In genomic region chr12:94674835-94675234, GRCh38 we compare ENCODE assay signal across 16 cellular contexts. TPM values are rescaled to one million over a fixed set of nuclear protein-coding genes. Genes with fewer than 3 reads are reported as not detected.
DNase-seq lines count a peak whose midpoint lies in the region; ATAC-seq, FAIRE-seq and TF ChIP-seq lines count a peak whose summit lies in the region.
"Had no signal": no experiment of that assay in that cellular context is flagged by ENCODE, and none has a peak within 500 bp of the region (broad histone marks: within the 10 kb centered on the region; RNA-seq: fewer than 3 reads in every experiment).

No MANE protein-coding gene starts in this region.

- H3K4me1 ChIP-seq in right lobe of liver, result no peaks in the 10 kb centered on the region
- no peaks in the 10 kb centered on the region for H3K4me1 ChIP-seq in HepG2 (ENCODE audit: insufficient read depth, low read length)

- 46% methylated on average over 6 of the region's 6 CpGs for WGBS in right lobe of liver (ENCODE audit: insufficient coverage, low coverage, low lambda C conversion rate, missing lambda C conversion rate)
- 55% methylated on average over 6 of the region's 6 CpGs for WGBS in HepG2 (ENCODE audit: low lambda C conversion rate)

- H3K36me3 Mint-ChIP-seq in naive thymus-derived CD8-positive, alpha-beta T cell, result no peaks in the 10 kb centered on the region
- H3K36me3 Mint-ChIP-seq in activated CD8-positive, alpha-beta memory T cell treated with anti-CD3 and anti-CD28 coated beads, Interleukin-2, amount 10 ng/mL, durations not matched to agents 7 days and 5 days, result no peaks in the 10 kb centered on the region

- no peaks in the 10 kb centered on the region for H3K36me3 ChIP-seq in right lobe of liver
- no peaks in the 10 kb centered on the region for H3K36me3 ChIP-seq in HepG2 (replicated peaks in 1 of 2; ENCODE audit: control insufficient read depth in 1 of 2, insufficient read depth in 2 of 2, low read length in 2 of 2)
- H3K36me3 ChIP-seq: MG63, thoracic aorta had no signal

- intact Hi-C loops in right lobe of liver (cut with DNase I) (no loop called here), HepG2 (cut with micrococcal nuclease; ENCODE audit: unreplicated experiment) (no loop called here), Right ventricle myocardium superior (cut with DNase I) (no loop called here)

- H4K20me1 ChIP-seq in HepG2 (ENCODE audit: insufficient read depth, low read length), result no peaks in the 10 kb centered on the region

- H2AFZ ChIP-seq in HepG2 (ENCODE audit: low read length), result no peak overlapping the region

- TF ChIP-seq CTCF in right lobe of liver (IDR thresholded peaks at IDR 0.05), result no peak
- no peak for TF ChIP-seq CTCF in HepG2 (CRISPR knock-in tag; IDR thresholded peaks at IDR 0.05)

- H3K4me3 Mint-ChIP-seq in naive thymus-derived CD8-positive, alpha-beta T cell, result peak overlapping the region in 5 of 10 donors; percentile 0 to 63 (median 25)
- no peak overlapping the region for H3K4me3 Mint-ChIP-seq in activated CD8-positive, alpha-beta memory T cell treated with anti-CD3 and anti-CD28 coated beads, Interleukin-2, amount 10 ng/mL, durations not matched to agents 7 days and 5 days
- H3K4me3 Mint-ChIP-seq: neural crest cell had no signal

- H3K4me1 Mint-ChIP-seq in naive thymus-derived CD8-positive, alpha-beta T cell, result peaks cover 15 to 41% (median 25%) of the 10 kb centered on the region in 4 donors
- peaks cover 18% of the 10 kb centered on the region for H3K4me1 Mint-ChIP-seq in activated CD8-positive, alpha-beta memory T cell treated with anti-CD3 and anti-CD28 coated beads, Interleukin-2, amount 10 ng/mL, durations not matched to agents 7 days and 5 days

- POLR2A ChIA-PET in HepG2 (lab: Yijun Ruan, JAX), result no interaction called here
- POLR2A ChIA-PET in naive thymus-derived CD8-positive, alpha-beta T cell (lab: Charles Lee), result no interaction called here

- no peak overlapping the region for H3K9ac ChIP-seq in HepG2 (ENCODE audit: insufficient read depth, low read depth, low read length)

- no peaks in the 10 kb centered on the region for H3K79me2 ChIP-seq in HepG2 (ENCODE audit: insufficient read depth, low read length)

- H3K27ac ChIP-seq in right lobe of liver (no peak overlapping the region), HepG2 (ENCODE audit: extremely low read length, insufficient read depth, low read length) (no peak overlapping the region)

- H3K27me3 ChIP-seq in right lobe of liver (no peaks in the 10 kb centered on the region), HepG2 (ENCODE audit: control insufficient read depth in 1 of 2, insufficient read depth in 2 of 2, low read length in 2 of 2) (peaks cover 0 to 2% of the 10 kb centered on the region in 2 experiments; a peak in 2 of 5 replicates)

- no peak for FAIRE-seq in HepG2 (lab: Jason Lieb, UNC)
- FAIRE-seq: D721Med had no signal

- peak in 2 of 3 donors; percentile 31 to 54 for DNase-seq in right lobe of liver
- DNase-seq in HepG2 (ENCODE audit: low spot score), result no peak
- DNase-seq in Right ventricle myocardium superior, result peak; percentile 64
- DNase-seq in naive thymus-derived CD8-positive, alpha-beta T cell, result no peak
- DNase-seq in stimulated activated CD4-positive, alpha-beta T cell treated with anti-CD3 and anti-CD28 coated beads, Interleukin-1b, Interleukin-23, amount 100 ng/mL, for 48 hours, result no peak
- no peak for DNase-seq in activated naive CD4-positive, alpha-beta T cell (lab: John Stamatoyannopoulos, UW)
- no peak for DNase-seq in activated CD8-positive, alpha-beta memory T cell treated with anti-CD3 and anti-CD28 coated beads, Interleukin-2, amount 10 ng/mL, durations not matched to agents 7 days and 5 days
- DNase-seq: activated CD4-positive, alpha-beta T cell treated with anti-CD3 and anti-CD28 coated beads, Interleukin-2, amount 50 U/mL, for 1 hour; MG63; stimulated activated CD4-positive, alpha-beta T cell treated with anti-CD3 and anti-CD28 coated beads, Interleukin-12 subunit alpha, Interleukin-12 subunit beta, amount 100 ng/mL, for 4 hours had no signal

- no peaks in the 10 kb centered on the region for H3K9me3 Mint-ChIP-seq in naive thymus-derived CD8-positive, alpha-beta T cell
- no peaks in the 10 kb centered on the region for H3K9me3 Mint-ChIP-seq in activated CD8-positive, alpha-beta memory T cell treated with anti-CD3 and anti-CD28 coated beads, Interleukin-2, amount 10 ng/mL, durations not matched to agents 7 days and 5 days (ENCODE audit: low read depth)
- H3K9me3 Mint-ChIP-seq: activated T-helper 17 cell treated with anti-CD3 and anti-CD28 coated beads, Interleukin-2, amount 50 U/mL, for 72 hours; neural crest cell had no signal

- peak overlapping the region in 9 of 10 donors; percentile 8 to 89 (median 51) for H3K27ac Mint-ChIP-seq in naive thymus-derived CD8-positive, alpha-beta T cell
- H3K27ac Mint-ChIP-seq in activated CD8-positive, alpha-beta memory T cell treated with anti-CD3 and anti-CD28 coated beads, Interleukin-2, amount 10 ng/mL, durations not matched to agents 7 days and 5 days, result no peak overlapping the region
- H3K27ac Mint-ChIP-seq: activated T-helper 17 cell treated with anti-CD3 and anti-CD28 coated beads, Interleukin-2, amount 50 U/mL, for 72 hours had no signal

- CTCF ChIA-PET in HepG2 (lab: Yijun Ruan, JAX; ENCODE audit: low intra/inter-chr PET ratio, low total read pairs), result no interaction called here
- CTCF ChIA-PET in activated CD8-positive, alpha-beta memory T cell treated with anti-CD3 and anti-CD28 coated beads, Interleukin-2, amount 10 ng/mL, durations not matched to agents 7 days and 5 days (lab: Charles Lee), result interaction anchor here (1.5 kb wide), 1 partner anchor 71 kb away, joined by 3 read pairs; no protein-coding TSS in a partner anchor

- TF ChIP-seq POLR2A in right lobe of liver (IDR thresholded peaks at IDR 0.05) (no peak), HepG2 (IDR thresholded peaks at IDR 0.05; ENCODE audit: insufficient read depth in 1 of 2, low read depth in 2 of 2, low read length in 2 of 2) (no peak)

- in situ Hi-C loops in HepG2 (cut with HindIII; ENCODE audit: extremely low pct_ligation_motif_present, low pct_unique_long_range_greater_than_20kb), result no loop called here

- H3K4me3 ChIP-seq in right lobe of liver, result no peak overlapping the region
- H3K4me3 ChIP-seq in HepG2 (replicated peaks in 1 of 3; ENCODE audit: insufficient read depth in 1 of 3, low read depth in 2 of 3, low read length in 3 of 3), result no peak overlapping the region
- H3K4me3 ChIP-seq: MG63, thoracic aorta had no signal

- ATAC-seq in right lobe of liver (peak; percentile 47 to 59 (median 54)), HepG2 (no peak), Right ventricle myocardium superior (ENCODE audit: poor library complexity) (peak; percentile 77), GM18870 (IDR thresholded peaks at IDR 0.05; ENCODE audit: unreplicated experiment) (no peak)
- ATAC-seq in naive thymus-derived CD8-positive, alpha-beta T cell, result no peak
- no peak for ATAC-seq in activated CD8-positive, alpha-beta memory T cell treated with anti-CD3 and anti-CD28 coated beads, Interleukin-2, amount 10 ng/mL, durations not matched to agents 7 days and 5 days
- ATAC-seq: activated T-helper 17 cell treated with anti-CD3 and anti-CD28 coated beads, Interleukin-2, amount 50 U/mL, for 72 hours; HCT116 had no signal

- no TSS peak for BruUV-seq in HepG2 (replicated peaks; lab: Mats Ljungman, UMichigan)

- TF ChIP-seq RAD21 in HepG2 (CRISPR knock-in tag; IDR thresholded peaks at IDR 0.05), result no peak

- H3K9me3 ChIP-seq in right lobe of liver (no peaks in the 10 kb centered on the region), HepG2 (ENCODE audit: low read length) (no peaks in the 10 kb centered on the region)
- H3K9me3 ChIP-seq: MG63, thoracic aorta had no signal

- TF ChIP-seq EP300 in HepG2 (IDR thresholded peaks at IDR 0.05; ENCODE audit: low read depth in 2 of 2, low read length in 2 of 2), result no peak
- no peak for TF ChIP-seq EP300 in HepG2 (CRISPR knock-in tag; IDR thresholded peaks at IDR 0.05; ENCODE audit: borderline replicate concordance)

- H3K27me3 Mint-ChIP-seq in naive thymus-derived CD8-positive, alpha-beta T cell, result peaks cover 0 to 4% (median 4%) of the 10 kb centered on the region in 5 donors
- H3K27me3 Mint-ChIP-seq in activated CD8-positive, alpha-beta memory T cell treated with anti-CD3 and anti-CD28 coated beads, Interleukin-2, amount 10 ng/mL, durations not matched to agents 7 days and 5 days, result peaks cover 20% of the 10 kb centered on the region

- no peak overlapping the region for H3K4me2 ChIP-seq in HepG2 (ENCODE audit: low read depth, low read length)

TF ChIP-seq in HepG2, 621 proteins besides CTCF, POLR2A, EP300 and RAD21 (continues in another document):
- TF ChIP-seq DMAP1 (CRISPR knock-in tag; IDR thresholded peaks at IDR 0.05), result no peak
- no peak for TF ChIP-seq THYN1 (CRISPR knock-in tag; IDR thresholded peaks at IDR 0.05; ENCODE audit: borderline replicate concordance, low read depth)

RNA-seq across cellular contexts. Expression of gene TMCC3, which starts 24.5 kb away (rescaled TPM):
- total RNA-seq in right lobe of liver (1 to 10 TPM; 2.1 to 6.2 (median 3.2) TPM), HepG2 (2016; rRNA removed; fragmentation: Illumina TruSeq; extraction: Trizol) (not detected in 2 replicates), Right ventricle myocardium superior (1.5 TPM)
- not detected in 2 replicates for total RNA-seq in HepG2 (2016; cell fraction: cytosol; rRNA removed; fragmentation: Illumina TruSeq; extraction: Trizol; ENCODE audit: low read depth)
- not detected in 2 replicates for total RNA-seq in HepG2 (2016; cell fraction: insoluble cytoplasmic fraction; rRNA removed; fragmentation: Illumina TruSeq; extraction: Trizol)
- total RNA-seq in HepG2 (2016; cell fraction: membrane; rRNA removed; fragmentation: Illumina TruSeq; extraction: Trizol), result not detected in 2 replicates
- total RNA-seq in HepG2 (2016; cell fraction: nucleus; rRNA removed; fragmentation: Illumina TruSeq; extraction: Trizol), result not detected in 2 replicates
- not detected in 2 replicates for polyA plus RNA-seq in HepG2 (2011; rRNA removed)
- polyA plus RNA-seq in HepG2 (2011; cell fraction: cytosol; rRNA removed), result 0.01 TPM in 1 of 2 replicates, not detected in the other
- not detected in 2 replicates for polyA plus RNA-seq in HepG2 (2011; cell fraction: nucleus; rRNA removed)
- not detected in 2 replicates for polyA plus RNA-seq in HepG2 (2012)
- not detected in 2 replicates for polyA plus RNA-seq in HepG2 (2016; cell fraction: cytosol; fragmentation: Illumina TruSeq; extraction: Trizol; ENCODE audit: low read depth)
- not detected in 2 replicates for polyA plus RNA-seq in HepG2 (2016; cell fraction: insoluble cytoplasmic fraction; fragmentation: Illumina TruSeq; extraction: Trizol; ENCODE audit: low read depth)
- polyA plus RNA-seq in HepG2 (2016; cell fraction: membrane; fragmentation: Illumina TruSeq; extraction: Trizol; ENCODE audit: low read depth), result not detected in 2 replicates
- polyA plus RNA-seq in HepG2 (2016; cell fraction: nucleus; fragmentation: Illumina TruSeq; extraction: Trizol; ENCODE audit: insufficient read depth, low read depth), result not detected in 2 replicates
- polyA minus RNA-seq in HepG2 (2011; rRNA and poly(A)+ RNA removed; ENCODE audit: low replicate concordance), result 0.23 TPM in 1 of 2 replicates, not detected in the other
- polyA minus RNA-seq in HepG2 (2011; cell fraction: cytosol; rRNA and poly(A)+ RNA removed), result not detected in 2 replicates
- polyA minus RNA-seq in HepG2 (2011; cell fraction: nucleus; rRNA and poly(A)+ RNA removed), result not detected in 2 replicates
- under 1 TPM; 0.18 to 0.71 TPM for total RNA-seq in naive thymus-derived CD8-positive, alpha-beta T cell
- 1 to 10 TPM in 1 of 3 donors, not detected in 2; 5.7 TPM for polyA plus RNA-seq in naive thymus-derived CD8-positive, alpha-beta T cell
- under 1 TPM; 0.29 to 0.33 TPM for total RNA-seq in activated CD8-positive, alpha-beta memory T cell treated with anti-CD3 and anti-CD28 coated beads, Interleukin-2, amount 10 ng/mL, durations not matched to agents 7 days and 5 days

Comparison
In these comparisons a context has a peak if more than half of its experiments do, and no peak if none do; other contexts are left out.
1. ATAC-seq: peak in right lobe of liver (4 of 4) and Right ventricle myocardium superior (single experiment); none in HepG2 (single experiment), naive thymus-derived CD8-positive, alpha-beta T cell (0 of 2), activated CD8-positive, alpha-beta memory T cell treated with anti-CD3 and anti-CD28 coated beads, Interleukin-2, amount 10 ng/mL, durations not matched to agents 7 days and 5 days (single experiment) and GM18870 (single experiment).
2. DNase-seq: peak in right lobe of liver (2 of 3) and Right ventricle myocardium superior (single experiment); none in HepG2 (single experiment), naive thymus-derived CD8-positive, alpha-beta T cell (0 of 10), stimulated activated CD4-positive, alpha-beta T cell treated with anti-CD3 and anti-CD28 coated beads, Interleukin-1b, Interleukin-23, amount 100 ng/mL, for 48 hours (single experiment), activated naive CD4-positive, alpha-beta T cell (0 of 4) and activated CD8-positive, alpha-beta memory T cell treated with anti-CD3 and anti-CD28 coated beads, Interleukin-2, amount 10 ng/mL, durations not matched to agents 7 days and 5 days (single experiment).